In genomic region chr5:32059779-32060178, GRCh38 we compare ENCODE assay signal across 19 cellular contexts.
A peak's percentile ranks its signal among the peaks of the same experiment; 100 is the strongest.
DNase-seq lines count a peak whose midpoint lies in the region; ATAC-seq and TF ChIP-seq lines count a peak whose summit lies in the region.
"Had no signal": no experiment of that assay in that cellular context is flagged by ENCODE, and none has a peak within 500 bp of the region (broad histone marks: within the 10 kb centered on the region; RNA-seq: fewer than 3 reads in every experiment).

No MANE protein-coding gene starts in this region.

- in situ Hi-C loops in astrocyte of the spinal cord (cut with HindIII; ENCODE audit: low sequenced_read_pairs) = no loop called here

- POLR2A ChIA-PET in MCF 10A (lab: Yijun Ruan, JAX) = interaction anchor here (0.8 to 3.1 kb wide), 13 partner anchors 11 to 204 kb away, joined by 3 to 18 read pairs (median 6); no protein-coding TSS in a partner anchor

- no peak overlapping the region for H3K4me3 Mint-ChIP-seq in MCF 10A (ENCODE audit: unreplicated experiment)
- H3K4me3 Mint-ChIP-seq: B cell; CD4-positive, CD25-positive, alpha-beta regulatory T cell had no signal

- DNase-seq in MCF 10A (ENCODE audit: unreplicated experiment) (peak; percentile 91), breast epithelium (ENCODE audit: low spot score in 2 of 2) (no peak), astrocyte of the spinal cord (ENCODE audit: low read depth, low spot score) (peak; percentile 20), foreskin keratinocyte (peak; percentile 86 to 89), tibial nerve (ENCODE audit: low spot score in 2 of 2) (no peak), HuH-7.5 (ENCODE audit: low spot score) (no peak)
- DNase-seq: CD4-positive, CD25-positive, alpha-beta regulatory T cell; COR-L47; DMS153; IMR-90; NCI-H1417 treated with DMSO at 0.1 percent for 48 hours; NCI-H1930; NCI-H345; NCI-H524 treated with DMSO at 0.1 percent for 48 hours had no signal

- H3K36me3 ChIP-seq in breast epithelium (no peaks in the 10 kb centered on the region), tibial nerve (peaks cover 0 to 30% (median 0%) of the 10 kb centered on the region in 3 donors)

- H3K4me1 Mint-ChIP-seq in MCF 10A (ENCODE audit: insufficient read depth, unreplicated experiment) = peaks cover 28% of the 10 kb centered on the region
- H3K4me1 Mint-ChIP-seq: B cell; CD4-positive, CD25-positive, alpha-beta regulatory T cell had no signal

- no TSS peak for BruUV-seq in MCF 10A (replicated peaks; lab: Mats Ljungman, UMichigan)

- H3K9me3 ChIP-seq in breast epithelium = no peaks in the 10 kb centered on the region
- no peaks in the 10 kb centered on the region for H3K9me3 ChIP-seq in tibial nerve

- ATAC-seq in foreskin keratinocyte = peak; percentile 63
- no peak for ATAC-seq in GM18907 (IDR thresholded peaks at IDR 0.05; ENCODE audit: unreplicated experiment)
- ATAC-seq in GM21619 (IDR thresholded peaks at IDR 0.05; ENCODE audit: unreplicated experiment) = no peak
- ATAC-seq: GM12878 had no signal

- no peaks in the 10 kb centered on the region for H3K27me3 Mint-ChIP-seq in MCF 10A (ENCODE audit: insufficient read depth, unreplicated experiment)
- H3K27me3 Mint-ChIP-seq: CD4-positive, CD25-positive, alpha-beta regulatory T cell had no signal

- H3K4me1 ChIP-seq in breast epithelium = no peaks in the 10 kb centered on the region
- H3K4me1 ChIP-seq in foreskin keratinocyte = peaks cover 5% of the 10 kb centered on the region
- H3K4me1 ChIP-seq in tibial nerve = peaks cover 0 to 35% (median 3%) of the 10 kb centered on the region in 4 donors

- H3K27me3 ChIP-seq in breast epithelium (no peaks in the 10 kb centered on the region), foreskin keratinocyte (no peaks in the 10 kb centered on the region), tibial nerve (no peaks in the 10 kb centered on the region)

- H3K36me3 Mint-ChIP-seq in MCF 10A (ENCODE audit: insufficient read depth, unreplicated experiment) = peaks cover 31% of the 10 kb centered on the region
- H3K36me3 Mint-ChIP-seq: CD4-positive, CD25-positive, alpha-beta regulatory T cell had no signal

- H3K27ac Mint-ChIP-seq in MCF 10A (ENCODE audit: low read depth, unreplicated experiment) = peak overlapping the region; percentile 67
- H3K27ac Mint-ChIP-seq: B cell; CD4-positive, CD25-positive, alpha-beta regulatory T cell had no signal

- no peak for TF ChIP-seq CTCF in MCF 10A (IDR thresholded peaks at IDR 0.05; ENCODE audit: unreplicated experiment)
- TF ChIP-seq CTCF in breast epithelium (IDR thresholded peaks at IDR 0.05) = no peak
- TF ChIP-seq CTCF in astrocyte of the spinal cord (IDR thresholded peaks at IDR 0.05; ENCODE audit: low read depth, low read length) = no peak
- TF ChIP-seq CTCF in foreskin keratinocyte (conservative IDR thresholded peaks at IDR 0.05) = no peak
- TF ChIP-seq CTCF in tibial nerve (IDR thresholded peaks at IDR 0.05) = no peak

- H3K27ac ChIP-seq in breast epithelium (no peak overlapping the region), foreskin keratinocyte (peak overlapping the region; percentile 29), tibial nerve (peak overlapping the region in 3 of 4 donors; percentile 3 to 77 (median 66))
- H3K27ac ChIP-seq: 22Rv1 had no signal

- H3K4me3 ChIP-seq in breast epithelium = no peak overlapping the region
- H3K4me3 ChIP-seq in astrocyte of the spinal cord (ENCODE audit: low read depth, low read length) = no peak overlapping the region
- no peak overlapping the region for H3K4me3 ChIP-seq in tibial nerve
- H3K4me3 ChIP-seq: GM12878 had no signal

- CTCF ChIA-PET in MCF 10A (lab: Yijun Ruan, JAX) = interaction anchor here (1.0 to 1.9 kb wide), 5 partner anchors 11 to 236 kb away, joined by 3 to 6 read pairs (median 5); no protein-coding TSS in a partner anchor

- no peak for TF ChIP-seq POLR2A in breast epithelium (IDR thresholded peaks at IDR 0.05)
- no peak for TF ChIP-seq POLR2A in tibial nerve (IDR thresholded peaks at IDR 0.05)

- TF ChIP-seq EP300 in tibial nerve (IDR thresholded peaks at IDR 0.05) = no peak

- WGBS in tibial nerve, 2 donors = 68% methylated on average over 3 of the region's 3 CpGs

- H3K9me3 Mint-ChIP-seq in MCF 10A (ENCODE audit: unreplicated experiment) = no peaks in the 10 kb centered on the region

- intact Hi-C loops in MCF 10A (cut with micrococcal nuclease) (loop anchor here (2.0 to 5.0 kb wide), 3 partner anchors 31 to 122 kb away; no protein-coding TSS in a partner anchor), breast epithelium (cut with DNase I; ENCODE audit: low total_unique reads) (no loop called here)

Comparison
In these comparisons a context has a peak if more than half of its experiments do, and no peak if none do; other contexts are left out.
1. DNase-seq: peak in MCF 10A (single experiment), astrocyte of the spinal cord (single experiment) and foreskin keratinocyte (2 of 2); none in breast epithelium (0 of 2), tibial nerve (0 of 2) and HuH-7.5 (single experiment).
2. H3K27ac ChIP-seq: peak in foreskin keratinocyte (single experiment) and tibial nerve (3 of 4); none in breast epithelium (0 of 2).